9 cellular contexts compared by ENCODE assay signal in genomic region chr6:148602136-148602535, GRCh38.
"Had no signal": no experiment of that assay in that cellular context is flagged by ENCODE, and none has a peak within 500 bp of the region (broad histone marks: within the 10 kb centered on the region; RNA-seq: fewer than 3 reads in every experiment).

No MANE protein-coding gene starts in this region.

- H3K36me3 ChIP-seq: HAP-1 had no signal

- H3K4me3 Mint-ChIP-seq: HFFc6 had no signal

- H3K4me3 ChIP-seq: GM23248, HAP-1, K562 had no signal

- H3K27ac Mint-ChIP-seq: HFFc6 had no signal

- H3K9ac ChIP-seq: GM23248 had no signal

- H3K27ac ChIP-seq: GM23248 had no signal

- ATAC-seq: HCT116, K562 had no signal

- H3K9me3 ChIP-seq: HAP-1 had no signal

- FAIRE-seq: H54, HTR-8/SVneo, K562 had no signal

- DNase-seq: GM23248, GOT3, HFFc6, IMR-90 had no signal

- H2AFZ ChIP-seq: GM23248 had no signal
